Comparison of ENCODE assay signal across 1 cellular context in the genomic region with DNA sequence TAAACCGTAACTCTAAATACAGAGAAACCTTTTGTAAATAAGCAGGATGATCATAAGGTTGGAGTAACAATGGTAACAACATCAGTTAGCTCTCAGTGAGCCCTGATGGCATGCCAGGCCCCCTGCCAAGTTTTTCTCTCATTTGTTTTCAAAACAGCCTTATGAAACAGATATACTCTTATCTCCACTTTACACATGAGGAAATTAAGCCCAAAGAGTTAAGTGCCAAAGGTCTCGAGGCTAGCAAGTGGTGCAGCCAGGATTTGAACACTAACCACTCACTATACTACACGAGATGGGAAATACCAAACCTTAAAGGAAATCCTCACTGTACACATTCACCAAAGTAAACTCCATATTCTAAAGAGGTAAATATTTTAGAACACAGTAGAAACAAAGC.
TF ChIP-seq lines count a peak whose summit lies in the region.

No MANE protein-coding gene starts in this region.

TF ChIP-seq in HepG2, 621 proteins besides CTCF, POLR2A, EP300 and RAD21 (continues in another document):
- TF ChIP-seq ZNF790 (CRISPR knock-in tag; IDR thresholded peaks at IDR 0.05; ENCODE audit: borderline replicate concordance): no peak
- TF ChIP-seq, protein P1, sequence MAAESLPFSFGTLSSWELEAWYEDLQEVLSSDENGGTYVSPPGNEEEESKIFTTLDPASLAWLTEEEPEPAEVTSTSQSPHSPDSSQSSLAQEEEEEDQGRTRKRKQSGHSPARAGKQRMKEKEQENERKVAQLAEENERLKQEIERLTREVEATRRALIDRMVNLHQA (CRISPR knock-in tag; IDR thresholded peaks at IDR 0.05): no peak
- no peak for TF ChIP-seq ZNF614 (CRISPR knock-in tag; IDR thresholded peaks at IDR 0.05; ENCODE audit: borderline replicate concordance)
- peak; percentile 23; the same call in 1 of the 2 replicates for TF ChIP-seq GATA4 (IDR thresholded peaks at IDR 0.05; ENCODE audit: borderline replicate concordance, low read depth)
- no peak for TF ChIP-seq CEBPB (IDR thresholded peaks at IDR 0.05; ENCODE audit: borderline replicate concordance, low read depth, low read length)
- TF ChIP-seq XRCC5 (optimal IDR thresholded peaks at IDR 0.05; ENCODE audit: low read length): no peak
- no peak for TF ChIP-seq GPN1 (CRISPR knock-in tag; IDR thresholded peaks at IDR 0.05; ENCODE audit: borderline replicate concordance)
- TF ChIP-seq MED1 (CRISPR knock-in tag; IDR thresholded peaks at IDR 0.05): peak; percentile 57
- TF ChIP-seq KIAA2018 (CRISPR knock-in tag; IDR thresholded peaks at IDR 0.05; ENCODE audit: borderline replicate concordance): no peak
- peak; percentile 68; the same call in 1 of the 2 replicates for TF ChIP-seq ZNF264 (CRISPR knock-in tag; IDR thresholded peaks at IDR 0.05)
- no peak for TF ChIP-seq ZNF737 (CRISPR knock-in tag; IDR thresholded peaks at IDR 0.05; ENCODE audit: borderline replicate concordance)
- no peak for TF ChIP-seq PTBP1 (IDR thresholded peaks at IDR 0.05; ENCODE audit: low read depth, low read length, poor library complexity, severe bottlenecking)
- TF ChIP-seq REPIN1 (CRISPR knock-in tag; IDR thresholded peaks at IDR 0.05; ENCODE audit: borderline replicate concordance, low read depth): no peak
- no peak for TF ChIP-seq ZNF501 (CRISPR knock-in tag; IDR thresholded peaks at IDR 0.05)
- TF ChIP-seq MEIS2 (CRISPR knock-in tag; IDR thresholded peaks at IDR 0.05): no peak
- no peak for TF ChIP-seq ESRRA (CRISPR knock-in tag; IDR thresholded peaks at IDR 0.05; ENCODE audit: low read depth)
- TF ChIP-seq ZBTB3 (CRISPR knock-in tag; IDR thresholded peaks at IDR 0.05; ENCODE audit: borderline replicate concordance, low read depth): no peak
- TF ChIP-seq, protein P2, sequence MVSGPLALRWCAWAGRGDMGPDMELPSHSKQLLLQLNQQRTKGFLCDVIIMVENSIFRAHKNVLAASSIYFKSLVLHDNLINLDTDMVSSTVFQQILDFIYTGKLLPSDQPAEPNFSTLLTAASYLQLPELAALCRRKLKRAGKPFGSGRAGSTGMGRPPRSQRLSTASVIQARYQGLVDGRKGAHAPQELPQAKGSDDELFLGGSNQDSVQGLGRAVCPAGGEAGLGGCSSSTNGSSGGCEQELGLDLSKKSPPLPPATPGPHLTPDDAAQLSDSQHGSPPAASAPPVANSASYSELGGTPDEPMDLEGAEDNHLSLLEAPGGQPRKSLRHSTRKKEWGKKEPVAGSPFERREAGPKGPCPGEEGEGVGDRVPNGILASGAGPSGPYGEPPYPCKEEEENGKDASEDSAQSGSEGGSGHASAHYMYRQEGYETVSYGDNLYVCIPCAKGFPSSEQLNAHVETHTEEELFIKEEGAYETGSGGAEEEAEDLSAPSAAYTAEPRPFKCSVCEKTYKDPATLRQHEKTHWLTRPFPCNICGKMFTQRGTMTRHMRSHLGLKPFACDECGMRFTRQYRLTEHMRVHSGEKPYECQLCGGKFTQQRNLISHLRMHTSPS (CRISPR knock-in tag; IDR thresholded peaks at IDR 0.05; ENCODE audit: low read depth): no peak
- no peak for TF ChIP-seq THAP9 (CRISPR knock-in tag; IDR thresholded peaks at IDR 0.05; ENCODE audit: borderline replicate concordance)
- TF ChIP-seq REL (CRISPR knock-in tag; conservative IDR thresholded peaks at IDR 0.05): no peak
- TF ChIP-seq ZNF772 (CRISPR knock-in tag; IDR thresholded peaks at IDR 0.05): no peak
- TF ChIP-seq SNAPC5 (CRISPR knock-in tag; IDR thresholded peaks at IDR 0.05; ENCODE audit: borderline replicate concordance): no peak
- no peak for TF ChIP-seq ZNF672 (CRISPR knock-in tag; IDR thresholded peaks at IDR 0.05)
- no peak for TF ChIP-seq NFE2L1 (CRISPR knock-in tag; IDR thresholded peaks at IDR 0.05; ENCODE audit: borderline replicate concordance)
- TF ChIP-seq CBFB (CRISPR knock-in tag; IDR thresholded peaks at IDR 0.05): no peak
- TF ChIP-seq ATF5 (CRISPR knock-in tag; IDR thresholded peaks at IDR 0.05; ENCODE audit: low read depth): no peak
- no peak for TF ChIP-seq KAT8 (CRISPR knock-in tag; IDR thresholded peaks at IDR 0.05)
- TF ChIP-seq PAXIP1 (CRISPR knock-in tag; conservative IDR thresholded peaks at IDR 0.05): peak; percentile 41
- no peak for TF ChIP-seq KLF6 (CRISPR knock-in tag; IDR thresholded peaks at IDR 0.05)
- no peak for TF ChIP-seq NAIF1 (CRISPR knock-in tag; IDR thresholded peaks at IDR 0.05; ENCODE audit: borderline replicate concordance)
- TF ChIP-seq ZNF20 (CRISPR knock-in tag; IDR thresholded peaks at IDR 0.05): no peak
- TF ChIP-seq ELF3 (CRISPR knock-in tag; IDR thresholded peaks at IDR 0.05): peak; percentile 57; the same call in 1 of the 2 replicates
- no peak for TF ChIP-seq ZNF430 (CRISPR knock-in tag; IDR thresholded peaks at IDR 0.05)
- TF ChIP-seq ADNP (CRISPR knock-in tag; IDR thresholded peaks at IDR 0.05): no peak
- TF ChIP-seq CREB1 (IDR thresholded peaks at IDR 0.05): no peak
- no peak for TF ChIP-seq CREB1 (CRISPR knock-in tag; IDR thresholded peaks at IDR 0.05)
- TF ChIP-seq, protein P3, sequence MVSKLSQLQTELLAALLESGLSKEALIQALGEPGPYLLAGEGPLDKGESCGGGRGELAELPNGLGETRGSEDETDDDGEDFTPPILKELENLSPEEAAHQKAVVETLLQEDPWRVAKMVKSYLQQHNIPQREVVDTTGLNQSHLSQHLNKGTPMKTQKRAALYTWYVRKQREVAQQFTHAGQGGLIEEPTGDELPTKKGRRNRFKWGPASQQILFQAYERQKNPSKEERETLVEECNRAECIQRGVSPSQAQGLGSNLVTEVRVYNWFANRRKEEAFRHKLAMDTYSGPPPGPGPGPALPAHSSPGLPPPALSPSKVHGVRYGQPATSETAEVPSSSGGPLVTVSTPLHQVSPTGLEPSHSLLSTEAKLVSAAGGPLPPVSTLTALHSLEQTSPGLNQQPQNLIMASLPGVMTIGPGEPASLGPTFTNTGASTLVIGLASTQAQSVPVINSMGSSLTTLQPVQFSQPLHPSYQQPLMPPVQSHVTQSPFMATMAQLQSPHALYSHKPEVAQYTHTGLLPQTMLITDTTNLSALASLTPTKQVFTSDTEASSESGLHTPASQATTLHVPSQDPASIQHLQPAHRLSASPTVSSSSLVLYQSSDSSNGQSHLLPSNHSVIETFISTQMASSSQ (IDR thresholded peaks at IDR 0.05; ENCODE audit: low read depth): no peak
- TF ChIP-seq, protein P3 (CRISPR knock-in tag; IDR thresholded peaks at IDR 0.05; ENCODE audit: borderline replicate concordance): no peak
- TF ChIP-seq ZNF703 (CRISPR knock-in tag; IDR thresholded peaks at IDR 0.05; ENCODE audit: borderline replicate concordance): no peak
